In genomic region chr9:8254527-8254926, GRCh38 we compare ENCODE assay signal across 21 cellular contexts.
"Had no signal": no experiment of that assay in that cellular context is flagged by ENCODE, and none has a peak within 500 bp of the region (broad histone marks: within the 10 kb centered on the region; RNA-seq: fewer than 3 reads in every experiment).

No MANE protein-coding gene starts in this region.

- H3K36me3 Mint-ChIP-seq: activated CD4-positive, alpha-beta memory T cell treated with anti-CD3 and anti-CD28 coated beads for 36 hours; activated naive CD8-positive, alpha-beta T cell had no signal

- H3K27ac Mint-ChIP-seq: activated CD4-positive, alpha-beta memory T cell treated with anti-CD3 and anti-CD28 coated beads for 36 hours; activated naive CD8-positive, alpha-beta T cell; activated T-helper 1 cell treated with anti-CD3 and anti-CD28 coated beads, Interleukin-12 subunit alpha, Interleukin-12 subunit beta, Interleukin-2, Interleukin-4 antibody, amounts not matched to agents 30 ng/mL and 10 ng/mL and 1 ng/mL, durations not matched to agents 14 hours and 24 hours and 36 hours; nephron; stimulated activated naive CD8-positive, alpha-beta T cell treated with anti-CD3 and anti-CD28 coated beads, Interleukin-15, Interleukin-2, amounts not matched to agents 100 ng/mL and 50 ng/mL, for 24 hours; T-helper 2 cell treated with Interferon-gamma antibody and Interleukin-4, amounts not matched to agents 5 μg/mL and 100 μg/mL, for 36 hours had no signal

- H3K4me3 Mint-ChIP-seq: activated CD4-positive, alpha-beta memory T cell treated with anti-CD3 and anti-CD28 coated beads for 36 hours; activated naive CD8-positive, alpha-beta T cell; activated T-helper 1 cell treated with anti-CD3 and anti-CD28 coated beads, Interleukin-12 subunit alpha, Interleukin-12 subunit beta, Interleukin-2, Interleukin-4 antibody, amounts not matched to agents 30 ng/mL and 10 ng/mL and 1 ng/mL, durations not matched to agents 14 hours and 24 hours and 36 hours; nephron; stimulated activated naive CD8-positive, alpha-beta T cell treated with anti-CD3 and anti-CD28 coated beads, Interleukin-15, Interleukin-2, amounts not matched to agents 100 ng/mL and 50 ng/mL, for 24 hours; T-helper 2 cell treated with Interferon-gamma antibody and Interleukin-4, amounts not matched to agents 5 μg/mL and 100 μg/mL, for 36 hours had no signal

- H3K36me3 ChIP-seq: gastrocnemius medialis, left lung, suprapubic skin, transverse colon, uterus had no signal

- H3K27me3 Mint-ChIP-seq: activated CD4-positive, alpha-beta memory T cell treated with anti-CD3 and anti-CD28 coated beads for 36 hours; activated naive CD8-positive, alpha-beta T cell; stimulated activated naive CD8-positive, alpha-beta T cell treated with anti-CD3 and anti-CD28 coated beads, Interleukin-15, Interleukin-2, amounts not matched to agents 100 ng/mL and 50 ng/mL, for 24 hours had no signal

- DNase-seq: activated CD4-positive, alpha-beta memory T cell treated with anti-CD3 and anti-CD28 coated beads for 36 hours; activated T-cell treated with anti-CD3 and anti-CD28 coated beads for 4 hours; caudate nucleus; gastrocnemius medialis; head of caudate nucleus; left lung; midbrain; occipital lobe; stimulated activated CD4-positive, alpha-beta T cell treated with anti-CD3 and anti-CD28 coated beads, Interleukin-15, amount 100 ng/mL, for 24 hours; stimulated activated CD4-positive, alpha-beta T cell treated with anti-CD3 and anti-CD28 coated beads, Interleukin-2, amount 100 ng/mL, for 48 hours; transverse colon; uterus had no signal

- H3K27ac ChIP-seq: gastrocnemius medialis, left lung, skin epidermis, suprapubic skin, transverse colon, uterus had no signal

- H3K4me3 ChIP-seq: gastrocnemius medialis, left lung, skin epidermis, suprapubic skin, transverse colon, uterus had no signal

- H3K9me3 Mint-ChIP-seq: activated CD4-positive, alpha-beta memory T cell treated with anti-CD3 and anti-CD28 coated beads for 36 hours; activated T-helper 1 cell treated with anti-CD3 and anti-CD28 coated beads, Interleukin-12 subunit alpha, Interleukin-12 subunit beta, Interleukin-2, Interleukin-4 antibody, amounts not matched to agents 30 ng/mL and 10 ng/mL and 1 ng/mL, durations not matched to agents 14 hours and 24 hours and 36 hours; nephron; stimulated activated naive CD8-positive, alpha-beta T cell treated with anti-CD3 and anti-CD28 coated beads, Interleukin-15, Interleukin-2, amounts not matched to agents 100 ng/mL and 50 ng/mL, for 24 hours; T-helper 2 cell treated with Interferon-gamma antibody and Interleukin-4, amounts not matched to agents 5 μg/mL and 100 μg/mL, for 36 hours had no signal

- H3K4me1 Mint-ChIP-seq: nephron had no signal

- H3K4me1 ChIP-seq: gastrocnemius medialis, left lung, suprapubic skin, transverse colon, uterus had no signal

- H3K27me3 ChIP-seq: gastrocnemius medialis, left lung, suprapubic skin, transverse colon, uterus had no signal

- FAIRE-seq: colon, TTC549 had no signal

- ATAC-seq: gastrocnemius medialis, left lung had no signal

- H3K9me3 ChIP-seq: gastrocnemius medialis, left lung, suprapubic skin, transverse colon, uterus had no signal
